ENCODE assay signal across 22 cellular contexts in the genomic region with DNA sequence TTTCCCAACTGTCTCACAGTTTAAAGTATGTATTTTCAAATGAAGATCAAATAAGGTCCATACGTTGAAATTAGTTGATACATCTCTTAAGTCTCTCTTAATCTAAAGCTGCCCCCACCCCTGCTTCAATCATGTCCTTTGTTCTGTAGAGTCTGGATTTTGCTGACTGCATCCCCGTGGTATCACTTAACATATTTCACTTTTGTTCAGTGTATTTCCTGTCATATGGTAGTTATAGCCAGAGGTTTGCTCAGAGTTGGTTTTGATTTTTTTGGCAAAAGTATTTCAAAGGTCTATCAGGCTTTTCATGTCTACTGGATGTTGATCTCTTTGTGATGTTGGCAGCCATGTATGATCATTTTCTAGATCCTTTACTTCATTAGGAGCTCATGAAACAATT.
"Had no signal": no experiment of that assay in that cellular context is flagged by ENCODE, and none has a peak within 500 bp of the region (broad histone marks: within the 10 kb centered on the region; RNA-seq: fewer than 3 reads in every experiment).

No MANE protein-coding gene starts in this region.

- H3K36me3 Mint-ChIP-seq: activated naive CD8-positive, alpha-beta T cell treated with anti-CD3 and anti-CD28 coated beads for 36 hours; type B pancreatic cell had no signal

- DNase-seq: activated CD4-positive, alpha-beta memory T cell treated with anti-CD3 and anti-CD28 coated beads, Interleukin-2, amount 10 ng/mL, durations not matched to agents 7 days and 5 days; activated gamma-delta T cell; activated naive CD8-positive, alpha-beta T cell treated with anti-CD3 and anti-CD28 coated beads for 36 hours; activated T-cell treated with anti-CD3 and anti-CD28 coated beads, Interleukin-2, amount 50 U/mL, for 24 hours; anterior cingulate cortex; effector memory CD8-positive, alpha-beta T cell; gastrocnemius medialis; heart left ventricle; left cardiac atrium; lower lobe of right lung; midbrain; right cardiac atrium; stimulated activated CD4-positive, alpha-beta T cell treated with anti-CD3 and anti-CD28 coated beads, Interleukin-15, amount 100 ng/mL, for 24 hours; stimulated activated CD4-positive, alpha-beta T cell treated with anti-CD3 and anti-CD28 coated beads, Interleukin-4, amount 100 ng/mL, for 1 hour; stimulated activated naive B cell treated with anti-CD40 and anti-IgM and Interleukin-4, amounts not matched to agents 10 μg/mL and 1 μg/mL and 100 μg/mL, for 72 hours; WERI-Rb-1 had no signal

- ATAC-seq: effector memory CD8-positive, alpha-beta T cell; heart left ventricle; left cardiac atrium; lower lobe of right lung; right cardiac atrium; stimulated activated naive B cell treated with anti-CD40 and anti-IgM and Interleukin-4, amounts not matched to agents 10 μg/mL and 1 μg/mL and 100 μg/mL, for 72 hours had no signal

- H3K27ac Mint-ChIP-seq: activated CD4-positive, alpha-beta memory T cell treated with anti-CD3 and anti-CD28 coated beads, Interleukin-2, amount 10 ng/mL, durations not matched to agents 7 days and 5 days; activated naive CD8-positive, alpha-beta T cell treated with anti-CD3 and anti-CD28 coated beads for 36 hours; activated T-cell treated with anti-CD3 and anti-CD28 coated beads, Interleukin-2, amount 50 U/mL, for 24 hours; effector memory CD8-positive, alpha-beta T cell; stimulated activated naive B cell treated with anti-CD40 and anti-IgM and Interleukin-4, amounts not matched to agents 10 μg/mL and 1 μg/mL and 100 μg/mL, for 72 hours; T-helper 1 cell treated with Interleukin-12 subunit alpha and Interleukin-12 subunit beta and Interleukin-4 antibody, amounts not matched to agents 30 μg/mL and 1 μg/mL, for 36 hours; type B pancreatic cell had no signal

- H3K36me3 ChIP-seq: gastrocnemius medialis, heart left ventricle, lower lobe of right lung, prostate gland, suprapubic skin, WERI-Rb-1 had no signal

- H3K4me3 ChIP-seq: gastrocnemius medialis, heart left ventricle, lower lobe of right lung, prostate gland, skin epidermis, suprapubic skin had no signal

- H3K4me1 ChIP-seq: gastrocnemius medialis, heart left ventricle, lower lobe of right lung, suprapubic skin had no signal

- H3K4me3 Mint-ChIP-seq: activated CD4-positive, alpha-beta memory T cell treated with anti-CD3 and anti-CD28 coated beads, Interleukin-2, amount 10 ng/mL, durations not matched to agents 7 days and 5 days; activated naive CD8-positive, alpha-beta T cell treated with anti-CD3 and anti-CD28 coated beads for 36 hours; activated T-cell treated with anti-CD3 and anti-CD28 coated beads, Interleukin-2, amount 50 U/mL, for 24 hours; effector memory CD8-positive, alpha-beta T cell; stimulated activated naive B cell treated with anti-CD40 and anti-IgM and Interleukin-4, amounts not matched to agents 10 μg/mL and 1 μg/mL and 100 μg/mL, for 72 hours; T-helper 1 cell treated with Interleukin-12 subunit alpha and Interleukin-12 subunit beta and Interleukin-4 antibody, amounts not matched to agents 30 μg/mL and 1 μg/mL, for 36 hours; type B pancreatic cell had no signal

- H3K9me3 ChIP-seq: gastrocnemius medialis, heart left ventricle, lower lobe of right lung, prostate gland, suprapubic skin had no signal

- H3K9me3 Mint-ChIP-seq: activated CD4-positive, alpha-beta memory T cell treated with anti-CD3 and anti-CD28 coated beads, Interleukin-2, amount 10 ng/mL, durations not matched to agents 7 days and 5 days; activated naive CD8-positive, alpha-beta T cell treated with anti-CD3 and anti-CD28 coated beads for 36 hours; activated T-cell treated with anti-CD3 and anti-CD28 coated beads, Interleukin-2, amount 50 U/mL, for 24 hours; effector memory CD8-positive, alpha-beta T cell; T-helper 1 cell treated with Interleukin-12 subunit alpha and Interleukin-12 subunit beta and Interleukin-4 antibody, amounts not matched to agents 30 μg/mL and 1 μg/mL, for 36 hours had no signal

- H3K27me3 Mint-ChIP-seq: activated CD4-positive, alpha-beta memory T cell treated with anti-CD3 and anti-CD28 coated beads, Interleukin-2, amount 10 ng/mL, durations not matched to agents 7 days and 5 days; activated naive CD8-positive, alpha-beta T cell treated with anti-CD3 and anti-CD28 coated beads for 36 hours; activated T-cell treated with anti-CD3 and anti-CD28 coated beads, Interleukin-2, amount 50 U/mL, for 24 hours; effector memory CD8-positive, alpha-beta T cell; stimulated activated naive B cell treated with anti-CD40 and anti-IgM and Interleukin-4, amounts not matched to agents 10 μg/mL and 1 μg/mL and 100 μg/mL, for 72 hours; type B pancreatic cell had no signal

- H3K27ac ChIP-seq: epithelial cell of prostate, gastrocnemius medialis, heart left ventricle, lower lobe of right lung, prostate gland, skin epidermis, suprapubic skin, WERI-Rb-1 had no signal

- H3K27me3 ChIP-seq: gastrocnemius medialis, heart left ventricle, suprapubic skin had no signal
